2 cellular contexts compared by ENCODE assay signal in the genomic region with DNA sequence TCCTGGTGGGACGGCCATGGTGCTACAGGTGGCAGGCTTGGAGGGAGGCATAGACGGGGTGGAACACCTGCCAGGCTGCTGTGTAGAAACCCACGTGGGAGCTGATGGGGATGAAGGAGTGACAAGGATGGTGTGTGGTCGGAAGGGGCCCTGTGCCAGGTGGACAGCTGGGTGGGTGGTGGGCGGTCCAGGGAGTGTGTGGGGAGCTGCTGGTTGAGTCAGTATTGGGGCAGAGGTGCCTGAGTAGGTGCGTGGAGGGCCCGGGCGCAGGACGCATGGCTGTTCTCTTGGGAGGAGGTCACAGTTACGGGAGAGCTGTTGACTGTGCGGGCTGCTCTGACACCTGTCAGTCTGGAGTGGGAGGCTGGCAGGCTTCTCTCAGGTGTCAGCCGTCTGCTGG.
TF ChIP-seq lines count a peak whose summit lies in the region.

No MANE protein-coding gene starts in this region.

TF ChIP-seq in GM12891, 5 proteins besides CTCF, POLR2A, EP300 and RAD21:
- TF ChIP-seq PAX5 (IDR thresholded peaks at IDR 0.05; ENCODE audit: insufficient read depth, low read length, severe bottlenecking) = no peak
- peak; percentile 62; the same call in 1 of the 2 replicates for TF ChIP-seq POLR2AphosphoS5 (IDR thresholded peaks at IDR 0.05; ENCODE audit: low read depth, low read length)

TF ChIP-seq in GM12878, 131 proteins besides CTCF, POLR2A, EP300 and RAD21:
- TF ChIP-seq BCL11A (IDR thresholded peaks at IDR 0.05; ENCODE audit: low read depth, low read length) = no peak
- TF ChIP-seq, protein P1, sequence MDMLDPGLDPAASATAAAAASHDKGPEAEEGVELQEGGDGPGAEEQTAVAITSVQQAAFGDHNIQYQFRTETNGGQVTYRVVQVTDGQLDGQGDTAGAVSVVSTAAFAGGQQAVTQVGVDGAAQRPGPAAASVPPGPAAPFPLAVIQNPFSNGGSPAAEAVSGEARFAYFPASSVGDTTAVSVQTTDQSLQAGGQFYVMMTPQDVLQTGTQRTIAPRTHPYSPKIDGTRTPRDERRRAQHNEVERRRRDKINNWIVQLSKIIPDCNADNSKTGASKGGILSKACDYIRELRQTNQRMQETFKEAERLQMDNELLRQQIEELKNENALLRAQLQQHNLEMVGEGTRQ (IDR thresholded peaks at IDR 0.05; ENCODE audit: borderline replicate concordance, low read depth, low read length) = no peak
